ENCODE assay signal across 8 cellular contexts in the genomic region with DNA sequence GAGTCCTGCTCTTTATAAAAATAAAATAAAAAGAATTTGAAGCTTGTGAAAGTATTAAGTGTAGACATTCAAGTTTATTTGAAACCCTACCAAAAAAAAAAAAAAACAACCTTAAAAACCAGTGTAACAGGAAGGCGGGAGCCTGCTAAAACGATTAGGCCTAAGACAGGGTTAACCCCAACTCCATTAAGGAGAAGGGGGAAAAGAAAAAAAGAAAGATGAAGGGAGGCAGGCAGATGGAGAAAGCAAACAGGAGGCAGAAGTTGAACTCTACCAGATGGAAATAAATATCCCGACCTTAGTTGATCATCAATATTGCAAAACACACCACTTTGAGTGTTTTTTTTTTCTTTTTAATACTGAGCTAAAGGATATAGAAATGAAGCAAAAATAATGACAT. TPM values are rescaled to one million over a fixed set of nuclear protein-coding genes. Genes with fewer than 3 reads are reported as not detected.
DNase-seq lines count a peak whose midpoint lies in the region; ATAC-seq and TF ChIP-seq lines count a peak whose summit lies in the region.

No MANE protein-coding gene starts in this region.

- H3K4me1 ChIP-seq in OCI-LY7 (ENCODE audit: insufficient read depth, low read length, poor library complexity, severe bottlenecking) (peaks cover 16% of the 10 kb centered on the region), rectal smooth muscle tissue (ENCODE audit: control insufficient read depth, insufficient read depth, low read length) (no peaks in the 10 kb centered on the region)

- H3K9me3 ChIP-seq in OCI-LY7 (ENCODE audit: low read length): no peaks in the 10 kb centered on the region

- H3K27me3 ChIP-seq in rectal smooth muscle tissue (ENCODE audit: control insufficient read depth, insufficient read depth, low read length): no peaks in the 10 kb centered on the region

- POLR2A ChIA-PET in OCI-LY7 (lab: Charles Lee): interaction anchor here (0.6 to 5.5 kb wide), 23 partner anchors 9 to 422 kb away, joined by 3 to 86 read pairs (median 19); no protein-coding TSS in a partner anchor

- peaks cover 29% of the 10 kb centered on the region for H4K20me1 ChIP-seq in OCI-LY7 (ENCODE audit: insufficient read depth, low read length)

- H3K36me3 ChIP-seq in OCI-LY7 (ENCODE audit: insufficient read depth, low read length) (peaks cover 31% of the 10 kb centered on the region), rectal smooth muscle tissue (ENCODE audit: control insufficient read depth, insufficient read depth, low read length) (peaks cover 4% of the 10 kb centered on the region)

- peak overlapping the region; percentile 66 for H2AFZ ChIP-seq in OCI-LY7 (ENCODE audit: low read length)

- peak; percentile 48 for DNase-seq in OCI-LY7 (ENCODE audit: low spot score)
- peak; percentile 8 to 55 for DNase-seq in erythroblast (lab: John Stamatoyannopoulos, UW)
- no peak for DNase-seq in caudate nucleus (lab: John Stamatoyannopoulos, UW)
- DNase-seq in NOMO-1 treated with dmso at 0.1 percent for 144 hours (lab: John Stamatoyannopoulos, UW; ENCODE audit: unreplicated experiment): no peak

- H3K9ac ChIP-seq in rectal smooth muscle tissue (ENCODE audit: low read length): no peak overlapping the region

- no peak for TF ChIP-seq CTCF in OCI-LY7 (conservative IDR thresholded peaks at IDR 0.05; ENCODE audit: low read length)

- no peak for TF ChIP-seq POLR2A in erythroblast (IDR thresholded peaks at IDR 0.05; ENCODE audit: low read length)

- H3K4me2 ChIP-seq in OCI-LY7 (ENCODE audit: low read length): peak overlapping the region; percentile 96

- BruUV-seq in OCI-LY7 (replicated peaks; lab: Mats Ljungman, UMichigan): TSS peak; percentile 83

- H3K9me2 ChIP-seq in OCI-LY7 (ENCODE audit: insufficient read depth, low read length): no peaks in the 10 kb centered on the region

- H3K27ac ChIP-seq in OCI-LY7 (ENCODE audit: low read depth, low read length, poor library complexity, severe bottlenecking): peak overlapping the region; percentile 73
- peak overlapping the region; percentile 90 for H3K27ac ChIP-seq in rectal smooth muscle tissue (ENCODE audit: low read depth, low read length)
- no peak overlapping the region for H3K27ac ChIP-seq in caudate nucleus (ENCODE audit: low read depth, low read length)

- peaks cover 56% of the 10 kb centered on the region for H3K79me2 ChIP-seq in OCI-LY7 (ENCODE audit: insufficient read depth, low read depth, low read length)

- CTCF ChIA-PET in OCI-LY7 (lab: Charles Lee; ENCODE audit: unreplicated experiment): interaction anchor here (1.2 to 2.4 kb wide), 2 partner anchors 25 to 262 kb away, joined by 5 to 8 read pairs; no protein-coding TSS in a partner anchor

- no peak for ATAC-seq in GM19467 (IDR thresholded peaks at IDR 0.05; ENCODE audit: unreplicated experiment)
- no peak for ATAC-seq in GM21390 (IDR thresholded peaks at IDR 0.05; ENCODE audit: unreplicated experiment)

- intact Hi-C loops in OCI-LY7 (cut with micrococcal nuclease; ENCODE audit: unreplicated experiment): loop anchor here (1.0 kb wide), 5 partner anchors 25 to 423 kb away; no protein-coding TSS in a partner anchor

- H3K4me3 ChIP-seq in GM08714 (ENCODE audit: low read length) (peak overlapping the region; percentile 98), OCI-LY7 (ENCODE audit: low read depth, low read length, poor library complexity, severe bottlenecking) (peak overlapping the region; percentile 88), rectal smooth muscle tissue (ENCODE audit: low read length) (peak overlapping the region; percentile 85)

RNA-seq across cellular contexts. Expression of gene BTG1, which starts 1.2 kb away (rescaled TPM):
- total RNA-seq in OCI-LY7 (2014; rRNA removed; shearing (Covaris generic)): 18.0 and 32.8 TPM in 2 replicates
- total RNA-seq in OCI-LY7 (2022): 93.4 and 102 TPM in 2 replicates

Comparison
In these comparisons a context has a peak if more than half of its experiments do, and no peak if none do; other contexts are left out.
1. DNase-seq: peak in OCI-LY7 (single experiment) and erythroblast (2 of 2); none in caudate nucleus (0 of 61) and NOMO-1 treated with dmso at 0.1 percent for 144 hours (single experiment).
2. Peak in every context shown above with its lines, with median percentiles within 50 percentile points of each other: H3K4me3 ChIP-seq.